In genomic region chr17:72761893-72762622, GRCh38 we compare ENCODE assay signal across 1 cellular context.
A peak's percentile ranks its signal among the peaks of the same experiment; 100 is the strongest.
TF ChIP-seq lines count a peak whose summit lies in the region.

No MANE protein-coding gene starts in this region.

TF ChIP-seq in K562, 482 proteins besides CTCF, POLR2A, EP300 and RAD21 (continued from another document):
- peak; percentile 89 for TF ChIP-seq ZNF76 (CRISPR knock-in tag; IDR thresholded peaks at IDR 0.05; ENCODE audit: borderline replicate concordance)
- TF ChIP-seq NR2C2 (CRISPR knock-in tag; IDR thresholded peaks at IDR 0.05): no peak
- peak; percentile 69 for TF ChIP-seq NR2C2 (tag; IDR thresholded peaks at IDR 0.05)
- no peak for TF ChIP-seq GABPB1 (CRISPR knock-in tag; IDR thresholded peaks at IDR 0.05)
- TF ChIP-seq CREB3 (tag; conservative IDR thresholded peaks at IDR 0.05; ENCODE audit: low read depth): peak; percentile 98
- peak; percentile 92 for TF ChIP-seq HNRNPLL (IDR thresholded peaks at IDR 0.05; ENCODE audit: low read depth, low read length, poor library complexity, severe bottlenecking)
- TF ChIP-seq EP400 (IDR thresholded peaks at IDR 0.05): no peak
- peak; percentile 45; the same call in 1 of the 2 replicates for TF ChIP-seq SNAPC5 (CRISPR knock-in tag; IDR thresholded peaks at IDR 0.05)
- peak; percentile 75; the same call in 1 of the 2 replicates for TF ChIP-seq ID3 (CRISPR knock-in tag; IDR thresholded peaks at IDR 0.05)
- TF ChIP-seq ID3 (tag; IDR thresholded peaks at IDR 0.05): peak; percentile 98
- peak; percentile 68 for TF ChIP-seq NFE2L1 (tag; IDR thresholded peaks at IDR 0.05; ENCODE audit: borderline replicate concordance, low read depth)
- TF ChIP-seq ZNF766 (CRISPR knock-in tag; conservative IDR thresholded peaks at IDR 0.05): peak; percentile 93
- TF ChIP-seq ZNF24 (IDR thresholded peaks at IDR 0.05): no peak
- peak; percentile 85 for TF ChIP-seq PYGO2 (tag; IDR thresholded peaks at IDR 0.05)
- 0 out of 2 replicates have a peak, but pooled peaks have one; percentile 48 for TF ChIP-seq ZNF696 (CRISPR knock-in tag; conservative IDR thresholded peaks at IDR 0.05)
- no peak for TF ChIP-seq RBM34 (IDR thresholded peaks at IDR 0.05; ENCODE audit: borderline replicate concordance, insufficient read depth, low read length)
- peak; percentile 42; the same call in 1 of the 2 replicates for TF ChIP-seq MBD1 (CRISPR knock-in tag; IDR thresholded peaks at IDR 0.05)
- TF ChIP-seq RHOXF2B (CRISPR knock-in tag; conservative IDR thresholded peaks at IDR 0.05): 0 out of 2 replicates have a peak, but pooled peaks have one; percentile 34
- TF ChIP-seq MAFG (tag; conservative IDR thresholded peaks at IDR 0.05): peak; percentile 46; the same call in 1 of the 2 replicates
- peak; percentile 95 for TF ChIP-seq HDAC8 (tag; IDR thresholded peaks at IDR 0.05)
- peak; percentile 88; the same call in 1 of the 2 replicates for TF ChIP-seq KLF6 (CRISPR knock-in tag; IDR thresholded peaks at IDR 0.05; ENCODE audit: borderline replicate concordance)
- TF ChIP-seq DDX20 (tag; IDR thresholded peaks at IDR 0.05; ENCODE audit: low read depth): peak; percentile 87
- peak; percentile 79; the same call in 1 of the 2 replicates for TF ChIP-seq BACH1 (tag; IDR thresholded peaks at IDR 0.05)
- TF ChIP-seq TSHZ1 (CRISPR knock-in tag; IDR thresholded peaks at IDR 0.05): no peak; the same call in 1 of the 2 replicates
- peak; percentile 77; the same call in 1 of the 2 replicates for TF ChIP-seq ZNF449 (CRISPR knock-in tag; IDR thresholded peaks at IDR 0.05)
- no peak for TF ChIP-seq ZNF280B (CRISPR knock-in tag; IDR thresholded peaks at IDR 0.05)
- TF ChIP-seq IFI16 (CRISPR knock-in tag; IDR thresholded peaks at IDR 0.05): 0 out of 2 replicates have a peak, but pooled peaks have one; percentile 76
- TF ChIP-seq ZNF589 (CRISPR knock-in tag; IDR thresholded peaks at IDR 0.05; ENCODE audit: low read depth): peak; percentile 89
- TF ChIP-seq MEF2A (IDR thresholded peaks at IDR 0.05; ENCODE audit: control insufficient read depth, low read depth, low read length): no peak
- TF ChIP-seq ZNF668 (CRISPR knock-in tag; IDR thresholded peaks at IDR 0.05): peak; percentile 96
- peak; percentile 99 for TF ChIP-seq ZNF592 (IDR thresholded peaks at IDR 0.05)
- TF ChIP-seq ZKSCAN8 (CRISPR knock-in tag; IDR thresholded peaks at IDR 0.05): peak; percentile 86
- peak; percentile 8; the same call in 1 of the 2 replicates for TF ChIP-seq BCL6 (CRISPR knock-in tag; IDR thresholded peaks at IDR 0.05)
